Comparison of ENCODE assay signal across 31 cellular contexts in genomic region chr19:28063702-28064101, GRCh38.
"Had no signal": no experiment of that assay in that cellular context is flagged by ENCODE, and none has a peak within 500 bp of the region (broad histone marks: within the 10 kb centered on the region; RNA-seq: fewer than 3 reads in every experiment).

No MANE protein-coding gene starts in this region.

- ATAC-seq: activated CD4-positive, CD25-positive, alpha-beta regulatory T cell treated with anti-CD3 and anti-CD28 coated beads, Interleukin-2, amount 50 U/mL, for 24 hours; activated CD8-positive, alpha-beta T cell treated with anti-CD3 and anti-CD28 coated beads for 36 hours; activated naive CD8-positive, alpha-beta T cell treated with anti-CD3 and anti-CD28 coated beads, Interleukin-2, amount 50 U/mL, for 24 hours; activated T-cell treated with anti-CD3 and anti-CD28 coated beads, Interleukin-2, amount 50 U/mL, for 4 hours; activated T-helper 17 cell treated with anti-CD3 and anti-CD28 coated beads, Interleukin-2, amount 50 U/mL, for 72 hours; esophagus mucosa; T-helper 17 cell had no signal

- H3K27ac ChIP-seq: adrenal gland, breast epithelium, cardiac muscle cell, colonic mucosa, WERI-Rb-1 had no signal

- FAIRE-seq: endometrium, frontal cortex had no signal

- H3K36me3 ChIP-seq: adrenal gland, breast epithelium, cardiac muscle cell, colonic mucosa, WERI-Rb-1 had no signal

- H3K4me3 ChIP-seq: adrenal gland, breast epithelium, cardiac muscle cell, colonic mucosa had no signal

- DNase-seq: activated B cell treated with CpG ODN at 0.5 μM for 24 hours; activated CD4-positive, alpha-beta T cell treated with anti-CD3 and anti-CD28 coated beads for 48 hours; activated CD4-positive, alpha-beta T cell treated with anti-CD3 and anti-CD28 coated beads, Interleukin-2, amount 50 U/mL, for 1 hour; activated CD4-positive, alpha-beta T cell treated with anti-CD3 and anti-CD28 coated beads, Interleukin-2, amount 50 U/mL, for 48 hours; activated CD8-positive, alpha-beta memory T cell treated with anti-CD3 and anti-CD28 coated beads for 24 hours; activated CD8-positive, alpha-beta T cell treated with anti-CD3 and anti-CD28 coated beads for 36 hours; activated effector memory CD4-positive, alpha-beta T cell treated with Interleukin-2 at 50 U/mL for 16 hours; activated naive CD4-positive, alpha-beta T cell treated with anti-CD3 and anti-CD28 coated beads for 36 hours; activated naive CD8-positive, alpha-beta T cell treated with anti-CD3 and anti-CD28 coated beads for 36 hours; activated naive CD8-positive, alpha-beta T cell treated with anti-CD3 and anti-CD28 coated beads, Interleukin-2, amount 50 U/mL, for 24 hours; activated T-cell treated with anti-CD3 and anti-CD28 coated beads, Interleukin-2, amount 50 U/mL, for 4 hours; adrenal gland; amygdala; aorta; central memory CD4-positive, alpha-beta T cell; cerebellar nuclear complex; colonic mucosa; effector CD8-positive, alpha-beta T cell; foreskin fibroblast; head of caudate nucleus; T-helper 1 cell; T-helper 17 cell; T1000; WERI-Rb-1 had no signal

- H3K4me1 ChIP-seq: adrenal gland, breast epithelium, colonic mucosa had no signal

- H3K9me3 ChIP-seq: adrenal gland, colonic mucosa had no signal

- H3K27me3 ChIP-seq: adrenal gland, breast epithelium, cardiac muscle cell, colonic mucosa had no signal
